ENCODE assay signal across 9 cellular contexts in genomic region chr21:42238185-42238934, GRCh38. TPM values are rescaled to one million over a fixed set of nuclear protein-coding genes. Genes with fewer than 3 reads are reported as not detected.
DNase-seq lines count a peak whose midpoint lies in the region; ATAC-seq and TF ChIP-seq lines count a peak whose summit lies in the region.
"Had no signal": no experiment of that assay in that cellular context is flagged by ENCODE, and none has a peak within 500 bp of the region (broad histone marks: within the 10 kb centered on the region; RNA-seq: fewer than 3 reads in every experiment).

No MANE protein-coding gene starts in this region.

- H3K9me3 Mint-ChIP-seq in IgD-negative memory B cell, result no peaks in the 10 kb centered on the region
- H3K9me3 Mint-ChIP-seq in activated naive CD8-positive, alpha-beta T cell treated with anti-CD3 and anti-CD28 coated beads for 36 hours, result no peaks in the 10 kb centered on the region
- H3K9me3 Mint-ChIP-seq: GM23338 had no signal

- peak overlapping the region; percentile 95 for H3K27ac ChIP-seq in VCaP
- H3K27ac ChIP-seq: brain microvascular endothelial cell had no signal

- H3K27ac Mint-ChIP-seq in IgD-negative memory B cell, result peak overlapping the region; percentile 27 to 69 (median 36)
- peak overlapping the region; percentile 87 for H3K27ac Mint-ChIP-seq in activated naive CD8-positive, alpha-beta T cell treated with anti-CD3 and anti-CD28 coated beads for 36 hours
- H3K27ac Mint-ChIP-seq: GM23338 had no signal

- no peak for ATAC-seq in GM21447 (IDR thresholded peaks at IDR 0.05; ENCODE audit: unreplicated experiment)
- ATAC-seq: GM23338 had no signal

- peaks cover 47 to 60% (median 54%) of the 10 kb centered on the region in 3 donors for H3K4me1 Mint-ChIP-seq in IgD-negative memory B cell
- H3K4me1 Mint-ChIP-seq in activated naive CD8-positive, alpha-beta T cell treated with anti-CD3 and anti-CD28 coated beads for 36 hours, result peaks cover 63% of the 10 kb centered on the region

- DNase-seq in activated naive CD8-positive, alpha-beta T cell treated with anti-CD3 and anti-CD28 coated beads for 36 hours, result no peak
- DNase-seq in stimulated activated CD8-positive, alpha-beta memory T cell treated with anti-CD3 and anti-CD28 coated beads, Interleukin-4, amount 100 ng/mL, for 48 hours, result peak; percentile 51
- DNase-seq in cortex of kidney (lab: John Stamatoyannopoulos, UW), result no peak
- no peak for DNase-seq in NCI-H82 (lab: John Stamatoyannopoulos, UW)
- DNase-seq: brain microvascular endothelial cell had no signal

- peak overlapping the region in 3 of 4 donors; percentile 52 to 78 (median 76) for H3K4me3 Mint-ChIP-seq in IgD-negative memory B cell
- H3K4me3 Mint-ChIP-seq in activated naive CD8-positive, alpha-beta T cell treated with anti-CD3 and anti-CD28 coated beads for 36 hours, result peak overlapping the region; percentile 52
- H3K4me3 Mint-ChIP-seq: GM23338 had no signal

- peaks cover 1% of the 10 kb centered on the region for H3K36me3 Mint-ChIP-seq in IgD-negative memory B cell
- no peaks in the 10 kb centered on the region for H3K36me3 Mint-ChIP-seq in activated naive CD8-positive, alpha-beta T cell treated with anti-CD3 and anti-CD28 coated beads for 36 hours

- H3K27me3 Mint-ChIP-seq in IgD-negative memory B cell, result peaks cover 6% of the 10 kb centered on the region
- H3K27me3 Mint-ChIP-seq in activated naive CD8-positive, alpha-beta T cell treated with anti-CD3 and anti-CD28 coated beads for 36 hours, result no peaks in the 10 kb centered on the region

- no peak for TF ChIP-seq CTCF in VCaP (conservative IDR thresholded peaks at IDR 0.05)

RNA-seq across cellular contexts. Expression of gene ABCG1, which starts 19.4 kb away (rescaled TPM):
- 11.6 TPM for polyA plus RNA-seq in IgD-negative memory B cell
- total RNA-seq in activated naive CD8-positive, alpha-beta T cell treated with anti-CD3 and anti-CD28 coated beads for 36 hours, result 10 to 100 TPM in 1 of 2 experiments, 1 to 10 TPM in 1; 9.8 to 11.1 TPM
